In genomic region chr4:91288702-91289311, GRCh38 we compare ENCODE assay signal across 18 cellular contexts.
DNase-seq lines count a peak whose midpoint lies in the region; TF ChIP-seq lines count a peak whose summit lies in the region.
"Had no signal": no experiment of that assay in that cellular context is flagged by ENCODE, and none has a peak within 500 bp of the region (broad histone marks: within the 10 kb centered on the region; RNA-seq: fewer than 3 reads in every experiment).

No MANE protein-coding gene starts in this region.

- H3K36me3 ChIP-seq in right atrium auricular region: no peaks in the 10 kb centered on the region
- H3K36me3 ChIP-seq: heart left ventricle, neutrophil had no signal

- H3K27ac ChIP-seq in right atrium auricular region: no peak overlapping the region
- H3K27ac ChIP-seq: heart left ventricle, neutrophil had no signal

- H3K27me3 ChIP-seq in right atrium auricular region: no peaks in the 10 kb centered on the region
- H3K27me3 ChIP-seq: heart left ventricle, neutrophil had no signal

- DNase-seq in DMS53 (lab: John Stamatoyannopoulos, UW) (peak; percentile 91), HT-29 (ENCODE audit: low spot score) (peak; percentile 44), NCI-H748 treated with DMSO at 0.1 percent for 48 hours (lab: John Stamatoyannopoulos, UW) (peak; percentile 68), kidney glomerular epithelial cell (lab: John Stamatoyannopoulos, UW) (peak; percentile 7), KG1 (lab: John Stamatoyannopoulos, UW) (no peak), right atrium auricular region (ENCODE audit: low spot score) (no peak), pons (ENCODE audit: low spot score) (no peak)
- DNase-seq: activated CD8-positive, alpha-beta memory T cell treated with anti-CD3 and anti-CD28 coated beads for 24 hours; activated naive CD8-positive, alpha-beta T cell treated with anti-CD3 and anti-CD28 coated beads, Interleukin-2, amount 10 ng/mL, durations not matched to agents 7 days and 5 days; CD8-positive, alpha-beta T cell; endodermal cell; H9; heart left ventricle; NCI-H187 treated with DMSO at 0.1 percent for 48 hours; right cardiac atrium; stimulated activated naive B cell treated with anti-CD40 and anti-IgM and Interleukin-4, amounts not matched to agents 10 μg/mL and 1 μg/mL and 100 μg/mL, for 72 hours; T-helper 9 cell had no signal

- H3K4me1 ChIP-seq in right atrium auricular region: no peaks in the 10 kb centered on the region
- H3K4me1 ChIP-seq: heart left ventricle had no signal

- no peaks in the 10 kb centered on the region for H3K9me3 ChIP-seq in right atrium auricular region
- H3K9me3 ChIP-seq: heart left ventricle, neutrophil had no signal

- no peak overlapping the region for H3K4me3 ChIP-seq in right atrium auricular region
- H3K4me3 ChIP-seq: heart left ventricle had no signal

- TF ChIP-seq CTCF in right atrium auricular region (IDR thresholded peaks at IDR 0.05): no peak

Comparison
In these comparisons a context has a peak if more than half of its experiments do, and no peak if none do; other contexts are left out.
1. DNase-seq: peak in DMS53 (single experiment), HT-29 (single experiment), NCI-H748 treated with DMSO at 0.1 percent for 48 hours (single experiment) and kidney glomerular epithelial cell (single experiment); none in KG1 (single experiment), right atrium auricular region (single experiment) and pons (single experiment).